Comparison of ENCODE assay signal across 8 cellular contexts in genomic region chr12:2853626-2854025, GRCh38. TPM values are rescaled to one million over a fixed set of nuclear protein-coding genes. Genes with fewer than 3 reads are reported as not detected.
DNase-seq lines count a peak whose midpoint lies in the region; ATAC-seq and TF ChIP-seq lines count a peak whose summit lies in the region.
"Had no signal": no experiment of that assay in that cellular context is flagged by ENCODE, and none has a peak within 500 bp of the region (broad histone marks: within the 10 kb centered on the region; RNA-seq: fewer than 3 reads in every experiment).

No MANE protein-coding gene starts in this region.

- DNase-seq in GM12865 (ENCODE audit: low read depth) (peak; percentile 28), NCI-H128 (lab: John Stamatoyannopoulos, UW; ENCODE audit: unreplicated experiment) (peak; percentile 35), chondrocyte (ENCODE audit: low spot score) (peak; percentile 88), left kidney (ENCODE audit: low read depth, low spot score) (peak; percentile 91)
- peak; percentile 15 for DNase-seq in activated CD4-positive, alpha-beta T cell treated with anti-CD3 and anti-CD28 coated beads for 1 hour
- DNase-seq in stimulated activated CD4-positive, alpha-beta T cell treated with anti-CD3 and anti-CD28 coated beads, Interleukin-4, amount 100 ng/mL, for 4 hours = peak; percentile 10 to 49

- H3K9me3 Mint-ChIP-seq in chondrocyte (ENCODE audit: low read depth) = no peaks in the 10 kb centered on the region
- H3K9me3 Mint-ChIP-seq: central memory CD8-positive, alpha-beta T cell had no signal

- H3K4me3 Mint-ChIP-seq in chondrocyte (ENCODE audit: unreplicated experiment) = no peak overlapping the region
- H3K4me3 Mint-ChIP-seq: central memory CD8-positive, alpha-beta T cell had no signal

- ATAC-seq in HG03095 (IDR thresholded peaks at IDR 0.05; ENCODE audit: unreplicated experiment) = no peak

- H3K4me1 Mint-ChIP-seq in chondrocyte (ENCODE audit: low read depth) = peaks cover 18% of the 10 kb centered on the region
- H3K4me1 Mint-ChIP-seq: central memory CD8-positive, alpha-beta T cell had no signal

- TF ChIP-seq CTCF in GM12865 (IDR thresholded peaks at IDR 0.05; ENCODE audit: insufficient read depth, low read depth, low read length, missing control alignments) (peak; percentile 62), chondrocyte (IDR thresholded peaks at IDR 0.05) (peak; percentile 87)

- peaks cover 1% of the 10 kb centered on the region for H3K36me3 Mint-ChIP-seq in chondrocyte (ENCODE audit: low read depth)

- H3K4me3 ChIP-seq in GM12865 (ENCODE audit: low read depth, low read length) = no peak overlapping the region

- peak overlapping the region; percentile 49 for H3K27ac Mint-ChIP-seq in chondrocyte (ENCODE audit: unreplicated experiment)

- H3K27me3 Mint-ChIP-seq in chondrocyte (ENCODE audit: low read depth) = no peaks in the 10 kb centered on the region
- H3K27me3 Mint-ChIP-seq: central memory CD8-positive, alpha-beta T cell had no signal

RNA-seq across cellular contexts. Expression of gene TEX52, which starts 3.2 kb away (rescaled TPM):
- not detected in 3 replicates for total RNA-seq in chondrocyte

RNA-seq across cellular contexts. Expression of gene NRIP2, which starts 18.8 kb away (rescaled TPM):
- total RNA-seq in chondrocyte = 0.25 to 0.92 TPM in 2 of 3 replicates, not detected in the other

RNA-seq across cellular contexts. Expression of gene FOXM1, which starts 23.3 kb away (rescaled TPM):
- 13.1 to 17.6 TPM (median 15.2 TPM) in 3 replicates for total RNA-seq in chondrocyte

RNA-seq across cellular contexts. Expression of gene RHNO1, which starts 23.4 kb away (rescaled TPM):
- total RNA-seq in chondrocyte = 18.8 to 23.4 TPM (median 23.4 TPM) in 3 replicates

RNA-seq across cellular contexts. Expression of gene TULP3, which starts 37.1 kb away (rescaled TPM):
- 27.1 to 30.7 TPM (median 30.6 TPM) in 3 replicates for total RNA-seq in chondrocyte

Comparison
In these comparisons a context has a peak if more than half of its experiments do, and no peak if none do; other contexts are left out.
1. DNase-seq: peak in every context shown above with its lines; median percentile 91 in left kidney; 88 in chondrocyte; 35 in NCI-H128; 30 in stimulated activated CD4-positive, alpha-beta T cell treated with anti-CD3 and anti-CD28 coated beads, Interleukin-4, amount 100 ng/mL, for 4 hours; 28 in GM12865; 15 in activated CD4-positive, alpha-beta T cell treated with anti-CD3 and anti-CD28 coated beads for 1 hour.